ENCODE assay signal across 3 cellular contexts in the genomic region with DNA sequence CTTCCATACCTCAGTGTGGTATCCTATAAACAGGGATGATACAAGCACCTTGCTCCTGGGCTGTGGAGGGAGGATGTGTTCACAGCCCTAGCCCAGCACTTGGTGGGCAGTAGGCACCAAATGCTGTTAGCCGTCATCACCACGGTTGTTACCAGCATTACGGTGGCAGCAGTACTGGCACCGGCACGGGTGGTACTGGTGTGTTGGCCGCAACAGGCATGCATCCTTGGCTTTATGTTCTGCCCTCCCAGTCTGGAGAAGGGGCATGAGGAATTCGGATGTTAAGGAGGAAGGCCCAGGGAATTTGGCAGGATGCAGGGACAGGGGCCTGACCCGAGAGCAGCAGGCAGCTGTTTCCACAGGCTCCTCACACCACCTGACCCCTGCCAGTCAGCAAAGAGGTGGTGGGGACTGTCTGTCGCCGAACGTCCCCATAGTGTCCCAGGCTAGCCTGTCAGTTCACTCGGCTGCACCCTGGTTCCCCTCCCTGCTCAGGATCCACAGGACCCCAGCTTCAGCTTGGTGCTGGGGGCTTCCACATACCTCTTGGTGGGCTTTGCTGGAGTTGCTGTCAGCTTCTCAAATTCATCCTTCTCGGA.
TF ChIP-seq lines count a peak whose summit lies in the region.

No MANE protein-coding gene starts in this region.

TF ChIP-seq in SK-N-SH, 30 proteins besides CTCF, POLR2A, EP300 and RAD21:
- TF ChIP-seq SIN3A (IDR thresholded peaks at IDR 0.05; ENCODE audit: borderline replicate concordance, low read depth, low read length) = no peak

TF ChIP-seq in SK-N-SH treated with all-trans-retinoic acid at 6 μM for 48 hours, 23 proteins besides CTCF, POLR2A, EP300 and RAD21:
- TF ChIP-seq POU6F1 (CRISPR knock-in tag; IDR thresholded peaks at IDR 0.05; ENCODE audit: borderline replicate concordance, low read depth) (no peak), TCF4 (CRISPR knock-in tag; IDR thresholded peaks at IDR 0.05; ENCODE audit: borderline replicate concordance) (no peak), ARNTL (CRISPR knock-in tag; IDR thresholded peaks at IDR 0.05; ENCODE audit: borderline replicate concordance, low read depth) (no peak), CSDC2 (CRISPR knock-in tag; IDR thresholded peaks at IDR 0.05) (no peak), ZFP30 (CRISPR knock-in tag; IDR thresholded peaks at IDR 0.05) (no peak), TSHZ2 (CRISPR knock-in tag; IDR thresholded peaks at IDR 0.05) (no peak), CSRNP3 (CRISPR knock-in tag; IDR thresholded peaks at IDR 0.05) (no peak), PATZ1 (CRISPR knock-in tag; IDR thresholded peaks at IDR 0.05; ENCODE audit: borderline replicate concordance) (no peak), ESRRG (CRISPR knock-in tag; IDR thresholded peaks at IDR 0.05) (no peak), ZNF70 (CRISPR knock-in tag; IDR thresholded peaks at IDR 0.05) (no peak), ZFP3 (CRISPR knock-in tag; IDR thresholded peaks at IDR 0.05) (no peak), ISL1 (CRISPR knock-in tag; IDR thresholded peaks at IDR 0.05) (no peak), BACH2 (CRISPR knock-in tag; IDR thresholded peaks at IDR 0.05; ENCODE audit: borderline replicate concordance) (no peak), SNAI2 (CRISPR knock-in tag; IDR thresholded peaks at IDR 0.05) (no peak), ZNF565 (CRISPR knock-in tag; conservative IDR thresholded peaks at IDR 0.05; ENCODE audit: low read depth) (no peak)
- TF ChIP-seq, protein P1, sequence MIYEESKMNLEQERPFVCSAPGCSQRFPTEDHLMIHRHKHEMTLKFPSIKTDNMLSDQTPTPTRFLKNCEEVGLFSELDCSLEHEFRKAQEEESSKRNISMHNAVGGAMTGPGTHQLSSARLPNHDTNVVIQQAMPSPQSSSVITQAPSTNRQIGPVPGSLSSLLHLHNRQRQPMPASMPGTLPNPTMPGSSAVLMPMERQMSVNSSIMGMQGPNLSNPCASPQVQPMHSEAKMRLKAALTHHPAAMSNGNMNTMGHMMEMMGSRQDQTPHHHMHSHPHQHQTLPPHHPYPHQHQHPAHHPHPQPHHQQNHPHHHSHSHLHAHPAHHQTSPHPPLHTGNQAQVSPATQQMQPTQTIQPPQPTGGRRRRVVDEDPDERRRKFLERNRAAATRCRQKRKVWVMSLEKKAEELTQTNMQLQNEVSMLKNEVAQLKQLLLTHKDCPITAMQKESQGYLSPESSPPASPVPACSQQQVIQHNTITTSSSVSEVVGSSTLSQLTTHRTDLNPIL (CRISPR knock-in tag; IDR thresholded peaks at IDR 0.05; ENCODE audit: low read depth) = no peak
TF ChIP-seq in SK-N-SH treated with all-trans-retinoic acid at 6 μM for 48 hours: peak in this region for 0.

TF ChIP-seq in H1, 55 proteins besides CTCF, POLR2A, EP300 and RAD21:
- TF ChIP-seq YY1 (IDR thresholded peaks at IDR 0.05; ENCODE audit: low read depth, low read length) (no peak), TBP (IDR thresholded peaks at IDR 0.05; ENCODE audit: low read depth, low read length) (no peak), BACH1 (IDR thresholded peaks at IDR 0.05; ENCODE audit: low read length) (no peak), POU5F1 (IDR thresholded peaks at IDR 0.05; ENCODE audit: low read depth, low read length) (no peak), JUND (IDR thresholded peaks at IDR 0.05; ENCODE audit: low read length) (no peak)
TF ChIP-seq in H1: peak in this region for 0.
